ENCODE assay signal across 1 cellular context in genomic region chr13:26253787-26254582, GRCh38.
TF ChIP-seq lines count a peak whose summit lies in the region.

Gene CDK8, plus strand, starts transcription at chr13:26254129. Its CDS starts 513 bp downstream, at chr13:26254642.

TF ChIP-seq in HepG2, 621 proteins besides CTCF, POLR2A, EP300 and RAD21 (continued from another document and continues in another):
- TF ChIP-seq REST (IDR thresholded peaks at IDR 0.05; ENCODE audit: borderline replicate concordance in 1 of 2, low read depth in 1 of 2, low read length in 2 of 2) (no peak), FOSL2 (CRISPR knock-in tag; IDR thresholded peaks at IDR 0.05) (0 out of 2 replicates have a peak, but pooled peaks have one; percentile 5), CCDC6 (CRISPR knock-in tag; IDR thresholded peaks at IDR 0.05) (no peak), ERF (CRISPR knock-in tag; IDR thresholded peaks at IDR 0.05) (peak; percentile 31; the same call in 1 of the 2 replicates), ZNF101 (CRISPR knock-in tag; IDR thresholded peaks at IDR 0.05; ENCODE audit: borderline replicate concordance, low read depth) (no peak), ZNF296 (CRISPR knock-in tag; conservative IDR thresholded peaks at IDR 0.05) (no peak), TBX3 (IDR thresholded peaks at IDR 0.05; ENCODE audit: borderline replicate concordance) (no peak), RFXAP (CRISPR knock-in tag; IDR thresholded peaks at IDR 0.05; ENCODE audit: borderline replicate concordance) (0 out of 2 replicates have a peak, but pooled peaks have one; percentile 52), ZNF557 (CRISPR knock-in tag; IDR thresholded peaks at IDR 0.05) (no peak), AGO1 (IDR thresholded peaks at IDR 0.05; ENCODE audit: low read depth, low read length, poor library complexity, severe bottlenecking) (no peak), ZNF510 (CRISPR knock-in tag; IDR thresholded peaks at IDR 0.05; ENCODE audit: low read depth) (no peak; the same call in 1 of the 2 replicates), NFRKB (IDR thresholded peaks at IDR 0.05) (no peak), KDM6A (CRISPR knock-in tag; IDR thresholded peaks at IDR 0.05; ENCODE audit: low read depth) (no peak), ZNF766 (CRISPR knock-in tag; IDR thresholded peaks at IDR 0.05; ENCODE audit: borderline replicate concordance) (no peak), ZNF282 (IDR thresholded peaks at IDR 0.05; ENCODE audit: partially characterized antibody) (no peak), ZNF264 (CRISPR knock-in tag; IDR thresholded peaks at IDR 0.05) (0 out of 2 replicates have a peak, but pooled peaks have one; percentile 46), NFE2L2 (IDR thresholded peaks at IDR 0.05; ENCODE audit: low read length) (no peak), BCL3 (CRISPR knock-in tag; IDR thresholded peaks at IDR 0.05) (no peak), DNMT1 (CRISPR knock-in tag; IDR thresholded peaks at IDR 0.05) (peak; percentile 33; the same call in 1 of the 2 replicates), BCL6 (CRISPR knock-in tag; IDR thresholded peaks at IDR 0.05) (no peak; the same call in 1 of the 2 replicates), SP2 (CRISPR knock-in tag; IDR thresholded peaks at IDR 0.05) (no peak), KAT7 (CRISPR knock-in tag; IDR thresholded peaks at IDR 0.05; ENCODE audit: borderline replicate concordance) (peak; percentile 73; the same call in 1 of the 2 replicates), SOX5 (CRISPR knock-in tag; IDR thresholded peaks at IDR 0.05; ENCODE audit: borderline replicate concordance) (no peak), ZNF772 (CRISPR knock-in tag; IDR thresholded peaks at IDR 0.05) (no peak), U2AF1 (optimal IDR thresholded peaks at IDR 0.05; ENCODE audit: low read depth, low read length) (no peak), ZZZ3 (CRISPR knock-in tag; IDR thresholded peaks at IDR 0.05; ENCODE audit: borderline replicate concordance) (no peak), CSRNP2 (CRISPR knock-in tag; conservative IDR thresholded peaks at IDR 0.05; ENCODE audit: low read depth) (no peak), ZNF703 (CRISPR knock-in tag; IDR thresholded peaks at IDR 0.05; ENCODE audit: borderline replicate concordance) (no peak), NFAT5 (CRISPR knock-in tag; IDR thresholded peaks at IDR 0.05) (no peak; the same call in 1 of the 2 replicates), SIN3B (IDR thresholded peaks at IDR 0.05; ENCODE audit: low read length) (no peak), ZNF746 (CRISPR knock-in tag; IDR thresholded peaks at IDR 0.05) (no peak), ZSCAN30 (CRISPR knock-in tag; IDR thresholded peaks at IDR 0.05) (no peak), KLF9 (CRISPR knock-in tag; IDR thresholded peaks at IDR 0.05; ENCODE audit: low read depth) (no peak), HNF1A (IDR thresholded peaks at IDR 0.05; ENCODE audit: low read depth) (no peak), HNF1A (CRISPR knock-in tag; IDR thresholded peaks at IDR 0.05; ENCODE audit: borderline replicate concordance) (peak; percentile 64; the same call in 1 of the 2 replicates), NR2F2 (IDR thresholded peaks at IDR 0.05; ENCODE audit: borderline replicate concordance, low read depth) (peak; percentile 41; the same call in 1 of the 2 replicates), NBN (conservative IDR thresholded peaks at IDR 0.05) (no peak), KLF11 (CRISPR knock-in tag; IDR thresholded peaks at IDR 0.05) (no peak), HIVEP1 (CRISPR knock-in tag; IDR thresholded peaks at IDR 0.05) (no peak; the same call in 1 of the 2 replicates), KMT2B (CRISPR knock-in tag; IDR thresholded peaks at IDR 0.05) (peak; percentile 90), ZC3H13 (CRISPR knock-in tag; IDR thresholded peaks at IDR 0.05) (no peak), PHF5A (CRISPR knock-in tag; IDR thresholded peaks at IDR 0.05; ENCODE audit: low read depth, unreplicated experiment) (no peak), HINFP (CRISPR knock-in tag; IDR thresholded peaks at IDR 0.05; ENCODE audit: low read depth) (peak; percentile 83), ZNF543 (CRISPR knock-in tag; IDR thresholded peaks at IDR 0.05) (peak; percentile 35; the same call in 1 of the 2 replicates), SRSF4 (IDR thresholded peaks at IDR 0.05; ENCODE audit: low read depth, low read length, poor library complexity, severe bottlenecking) (no peak), ZNF569 (CRISPR knock-in tag; IDR thresholded peaks at IDR 0.05; ENCODE audit: borderline replicate concordance) (no peak), ATF1 (CRISPR knock-in tag; IDR thresholded peaks at IDR 0.05) (peak; percentile 78), SOX13 (IDR thresholded peaks at IDR 0.05) (no peak), SOX13 (CRISPR knock-in tag; conservative IDR thresholded peaks at IDR 0.05 in 1 of 2, IDR thresholded peaks at IDR 0.05 in 1 of 2) (0 out of 4 replicates have a peak, but pooled peaks of 1 of the 2 experiments have one; percentile 6), FOXK2 (IDR thresholded peaks at IDR 0.05) (no peak), ZFP62 (CRISPR knock-in tag; IDR thresholded peaks at IDR 0.05) (no peak), ZNF660 (CRISPR knock-in tag; IDR thresholded peaks at IDR 0.05; ENCODE audit: borderline replicate concordance, low read depth) (no peak), TFAP4 (IDR thresholded peaks at IDR 0.05; ENCODE audit: borderline replicate concordance, low read depth) (no peak; the same call in 1 of the 2 replicates)
